ENCODE assay signal across 16 cellular contexts in the genomic region with DNA sequence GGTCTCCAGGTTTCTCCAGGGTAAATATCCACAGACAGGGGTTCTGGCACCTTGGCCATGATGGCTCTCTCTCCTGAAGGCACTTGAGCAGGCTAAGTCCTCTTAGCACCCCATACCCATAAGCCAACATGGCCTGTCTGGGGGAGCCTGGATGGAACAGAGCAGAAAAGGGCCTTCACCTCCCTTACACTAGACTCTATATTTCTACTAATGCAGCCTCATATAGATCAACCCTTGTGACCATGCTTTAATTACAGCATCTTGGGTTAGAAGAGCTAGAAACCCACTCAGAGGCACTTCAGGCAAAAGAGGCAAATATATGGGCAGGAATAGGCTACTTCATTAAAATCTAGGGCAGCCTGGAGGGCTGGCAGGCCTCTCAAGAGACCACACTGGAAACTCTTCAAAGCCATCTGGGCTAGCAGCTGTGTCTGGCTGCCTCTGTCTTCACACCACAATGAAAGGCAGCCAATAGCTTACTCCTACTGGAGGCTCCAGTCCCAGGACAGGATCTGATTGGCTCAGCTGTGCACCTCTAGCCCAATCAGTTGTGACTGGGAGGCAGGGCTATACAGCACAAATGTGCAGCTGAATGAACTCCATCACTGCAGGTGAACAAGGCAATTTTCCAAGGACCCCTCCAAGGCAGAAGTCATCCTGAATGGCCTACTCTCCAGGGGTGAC.
DNase-seq lines count a peak whose midpoint lies in the region; ATAC-seq and TF ChIP-seq lines count a peak whose summit lies in the region.
"Had no signal": no experiment of that assay in that cellular context is flagged by ENCODE, and none has a peak within 500 bp of the region (broad histone marks: within the 10 kb centered on the region; RNA-seq: fewer than 3 reads in every experiment).

No MANE protein-coding gene starts in this region.

- H3K9me3 ChIP-seq in BLaER1 treated with 17β-estradiol and CSF1 and Interleukin-3, amounts not matched to agents 10 nM and 100 nM (replicated peaks in 1 of 11) = peaks cover 0 to 20% (median 0%) of the 10 kb centered on the region in 11 experiments; a peak in 8 of 22 replicates
- H3K9me3 ChIP-seq: gastrocnemius medialis, lower lobe of right lung had no signal

- peak overlapping the region in 5 of 11 experiments; percentile 29 to 73 (median 65); a peak in 7 of 22 replicates for H3K9ac ChIP-seq in BLaER1 treated with 17β-estradiol and CSF1 and Interleukin-3, amounts not matched to agents 10 nM and 100 nM

- H3K4me3 ChIP-seq in BLaER1 treated with 17β-estradiol and CSF1 and Interleukin-3, amounts not matched to agents 10 nM and 100 nM = peak overlapping the region in 1 of 10 experiments; percentile 45; a peak in 2 of 20 replicates
- no peak overlapping the region for H3K4me3 ChIP-seq in GM12865 (ENCODE audit: low read depth, low read length)
- H3K4me3 ChIP-seq: gastrocnemius medialis, lower lobe of right lung had no signal

- CTCF ChIA-PET in GM10248 (lab: Yijun Ruan, JAX) = interaction anchor here (0.8 to 4.1 kb wide), 6 partner anchors 11 to 62 kb away, joined by 3 to 22 read pairs (median 16); partner anchors contain the start of genes APRT and PIEZO1

- no peaks in the 10 kb centered on the region for H3K36me3 ChIP-seq in BLaER1 treated with 17β-estradiol and CSF1 and Interleukin-3, amounts not matched to agents 10 nM and 100 nM
- H3K36me3 ChIP-seq: gastrocnemius medialis, lower lobe of right lung had no signal

- TF ChIP-seq CTCF in GM12865 (IDR thresholded peaks at IDR 0.05; ENCODE audit: insufficient read depth, low read depth, low read length, missing control alignments) (no peak), GM10248 (IDR thresholded peaks at IDR 0.05; ENCODE audit: control extremely low read depth, extremely low read depth, low read depth, missing control alignments) (no peak)

- H3K27me3 ChIP-seq in BLaER1 treated with 17β-estradiol and CSF1 and Interleukin-3, amounts not matched to agents 10 nM and 100 nM = no peaks in the 10 kb centered on the region

- H3K27ac ChIP-seq in BLaER1 treated with 17β-estradiol and CSF1 and Interleukin-3, amounts not matched to agents 10 nM and 100 nM = peak overlapping the region in 8 of 11 experiments; percentile 55 to 94 (median 78); a peak in 16 of 22 replicates
- H3K27ac ChIP-seq: gastrocnemius medialis, lower lobe of right lung had no signal

- POLR2A ChIA-PET in GM10248 (lab: Yijun Ruan, JAX) = no interaction called here

- H4K20me1 ChIP-seq in BLaER1 treated with 17β-estradiol and CSF1 and Interleukin-3, amounts not matched to agents 10 nM and 100 nM = no peaks in the 10 kb centered on the region

- DNase-seq in GM12865 (ENCODE audit: low read depth) (peak; percentile 49), NCI-H1436 treated with DMSO at 0.1 percent for 48 hours (lab: John Stamatoyannopoulos, UW) (peak; percentile 74), GM10248 (ENCODE audit: extremely low spot score) (no peak), NCI-H1105 treated with DMSO at 0.1 percent for 48 hours (lab: John Stamatoyannopoulos, UW) (no peak)
- DNase-seq: activated CD4-positive, alpha-beta T cell treated with anti-CD3 and anti-CD28 coated beads, Interleukin-2, amount 10 ng/mL, durations not matched to agents 24 days and 14 days; activated T-cell treated with anti-CD3 and anti-CD28 coated beads, Interleukin-2, amount 50 U/mL, for 1 hour; central memory CD4-positive, alpha-beta T cell; DMS153; gastrocnemius medialis; lower lobe of right lung; naive thymus-derived CD8-positive, alpha-beta T cell; NCI-H146; retina had no signal

- peaks cover 44 to 87% (median 81%) of the 10 kb centered on the region in 10 experiments for H3K4me1 ChIP-seq in BLaER1 treated with 17β-estradiol and CSF1 and Interleukin-3, amounts not matched to agents 10 nM and 100 nM

- 0 out of 2 replicates have a peak, but pooled peaks have one; percentile 18 for TF ChIP-seq POLR2A in Raji (IDR thresholded peaks at IDR 0.05; ENCODE audit: insufficient read depth, low read depth, low read length)

- no peak for ATAC-seq in GM18502 (IDR thresholded peaks at IDR 0.05; ENCODE audit: poor library complexity, unreplicated experiment)
- ATAC-seq: gastrocnemius medialis; lower lobe of right lung; naive thymus-derived CD8-positive, alpha-beta T cell had no signal

- H3K4me2 ChIP-seq in BLaER1 treated with 17β-estradiol and CSF1 and Interleukin-3, amounts not matched to agents 10 nM and 100 nM = peak overlapping the region; percentile 77 to 99 (median 90); a peak in 21 of 22 replicates

Comparison
In these comparisons a context has a peak if more than half of its experiments do, and no peak if none do; other contexts are left out.
1. DNase-seq: peak in GM12865 (single experiment) and NCI-H1436 treated with DMSO at 0.1 percent for 48 hours (single experiment); none in GM10248 (single experiment) and NCI-H1105 treated with DMSO at 0.1 percent for 48 hours (single experiment).